In the genomic region with DNA sequence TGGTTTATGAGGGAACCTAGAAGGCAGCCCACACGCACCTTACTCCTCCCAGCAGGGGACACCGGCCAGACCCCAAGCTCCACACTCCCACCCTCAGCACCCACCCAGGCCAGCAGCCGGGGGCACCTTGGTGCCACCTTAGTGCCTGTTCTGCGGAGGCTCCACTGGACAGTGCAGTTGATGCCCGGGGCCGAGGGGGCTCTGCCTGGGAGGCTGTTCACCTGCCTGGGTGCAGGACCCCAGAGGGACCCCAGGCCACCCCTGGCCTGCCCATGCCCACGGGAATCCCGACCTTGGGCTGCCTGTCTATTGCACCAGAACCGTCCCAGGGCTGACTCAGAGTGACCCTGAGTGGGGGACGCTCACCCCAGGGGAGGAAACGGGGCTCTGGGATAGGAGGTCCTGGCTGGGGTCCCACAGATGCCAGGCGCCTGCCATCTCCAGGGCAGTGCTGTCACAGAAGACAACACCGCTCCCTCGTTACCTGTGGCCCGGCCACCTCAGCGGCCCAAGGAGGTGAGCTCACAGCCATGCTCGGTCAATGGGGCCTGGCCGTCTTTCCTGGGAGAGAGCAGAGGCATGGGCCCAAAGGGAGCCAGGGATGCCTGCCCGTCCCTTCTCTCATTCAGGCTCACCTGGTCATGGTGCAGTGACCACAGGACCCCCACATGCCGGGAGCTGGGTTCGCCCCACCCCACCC, we compare ENCODE assay signal across 18 cellular contexts.
"Had no signal": no experiment of that assay in that cellular context is flagged by ENCODE, and none has a peak within 500 bp of the region (broad histone marks: within the 10 kb centered on the region; RNA-seq: fewer than 3 reads in every experiment).

No MANE protein-coding gene starts in this region.

- H3K4me3 Mint-ChIP-seq: activated CD4-positive, alpha-beta memory T cell treated with anti-CD3 and anti-CD28 coated beads for 36 hours; activated CD8-positive, alpha-beta memory T cell treated with anti-CD3 and anti-CD28 coated beads, Interleukin-2, amount 10 ng/mL, durations not matched to agents 7 days and 5 days; activated naive CD4-positive, alpha-beta T cell treated with anti-CD3 and anti-CD28 coated beads, Interleukin-2, amount 10 ng/mL, durations not matched to agents 7 days and 5 days; endodermal cell; natural killer cell; stimulated activated naive CD8-positive, alpha-beta T cell treated with anti-CD3 and anti-CD28 coated beads, Interleukin-15, Interleukin-2, amounts not matched to agents 100 ng/mL and 50 ng/mL, for 24 hours had no signal

- DNase-seq: activated CD4-positive, alpha-beta memory T cell treated with anti-CD3 and anti-CD28 coated beads for 36 hours; activated CD8-positive, alpha-beta memory T cell treated with anti-CD3 and anti-CD28 coated beads, Interleukin-2, amount 10 ng/mL, durations not matched to agents 7 days and 5 days; activated naive CD4-positive, alpha-beta T cell treated with anti-CD3 and anti-CD28 coated beads, Interleukin-2, amount 10 ng/mL, durations not matched to agents 7 days and 5 days; activated T-cell treated with anti-CD3 and anti-CD28 coated beads, Interleukin-2, amount 50 U/mL, for 1 hour; endodermal cell; natural killer cell; nucleus accumbens; T-helper 1 cell had no signal

- H3K4me3 ChIP-seq: gastrocnemius medialis, heart left ventricle, mucosa of descending colon, skin epidermis, thoracic aorta had no signal

- H3K36me3 ChIP-seq: gastrocnemius medialis, heart left ventricle, thoracic aorta had no signal

- H3K4me1 Mint-ChIP-seq: activated CD8-positive, alpha-beta memory T cell treated with anti-CD3 and anti-CD28 coated beads, Interleukin-2, amount 10 ng/mL, durations not matched to agents 7 days and 5 days; endodermal cell; natural killer cell had no signal

- H3K4me2 ChIP-seq: SK-N-SH had no signal

- H3K9me3 ChIP-seq: gastrocnemius medialis, heart left ventricle, mucosa of descending colon, SK-N-SH, thoracic aorta had no signal

- H3K9me3 Mint-ChIP-seq: activated CD4-positive, alpha-beta memory T cell treated with anti-CD3 and anti-CD28 coated beads for 36 hours; activated naive CD4-positive, alpha-beta T cell treated with anti-CD3 and anti-CD28 coated beads, Interleukin-2, amount 10 ng/mL, durations not matched to agents 7 days and 5 days; activated T-helper 2 cell treated with anti-CD3 and anti-CD28 coated beads, Interferon-gamma antibody, Interleukin-2, Interleukin-4, amounts not matched to agents 10 μg/mL and 5 μg/mL and 100 μg/mL, durations not matched to agents 14 hours and 24 hours and 36 hours; endodermal cell; natural killer cell; stimulated activated naive CD8-positive, alpha-beta T cell treated with anti-CD3 and anti-CD28 coated beads, Interleukin-15, Interleukin-2, amounts not matched to agents 100 ng/mL and 50 ng/mL, for 24 hours had no signal

- H3K27me3 Mint-ChIP-seq: activated CD4-positive, alpha-beta memory T cell treated with anti-CD3 and anti-CD28 coated beads for 36 hours; activated CD8-positive, alpha-beta memory T cell treated with anti-CD3 and anti-CD28 coated beads, Interleukin-2, amount 10 ng/mL, durations not matched to agents 7 days and 5 days; stimulated activated naive CD8-positive, alpha-beta T cell treated with anti-CD3 and anti-CD28 coated beads, Interleukin-15, Interleukin-2, amounts not matched to agents 100 ng/mL and 50 ng/mL, for 24 hours had no signal

- ATAC-seq: activated CD8-positive, alpha-beta memory T cell treated with anti-CD3 and anti-CD28 coated beads, Interleukin-2, amount 10 ng/mL, durations not matched to agents 7 days and 5 days; natural killer cell had no signal

- H3K36me3 Mint-ChIP-seq: activated CD4-positive, alpha-beta memory T cell treated with anti-CD3 and anti-CD28 coated beads for 36 hours; activated CD8-positive, alpha-beta memory T cell treated with anti-CD3 and anti-CD28 coated beads, Interleukin-2, amount 10 ng/mL, durations not matched to agents 7 days and 5 days; activated naive CD4-positive, alpha-beta T cell treated with anti-CD3 and anti-CD28 coated beads, Interleukin-2, amount 10 ng/mL, durations not matched to agents 7 days and 5 days; natural killer cell had no signal

- H3K9ac ChIP-seq: SK-N-SH had no signal

- H3K27ac ChIP-seq: thoracic aorta had no signal

- H3K27ac Mint-ChIP-seq: activated CD4-positive, alpha-beta memory T cell treated with anti-CD3 and anti-CD28 coated beads for 36 hours; activated CD8-positive, alpha-beta memory T cell treated with anti-CD3 and anti-CD28 coated beads, Interleukin-2, amount 10 ng/mL, durations not matched to agents 7 days and 5 days; activated T-helper 2 cell treated with anti-CD3 and anti-CD28 coated beads, Interferon-gamma antibody, Interleukin-2, Interleukin-4, amounts not matched to agents 10 μg/mL and 5 μg/mL and 100 μg/mL, durations not matched to agents 14 hours and 24 hours and 36 hours; endodermal cell; natural killer cell; stimulated activated naive CD8-positive, alpha-beta T cell treated with anti-CD3 and anti-CD28 coated beads, Interleukin-15, Interleukin-2, amounts not matched to agents 100 ng/mL and 50 ng/mL, for 24 hours had no signal

- FAIRE-seq: astrocyte, bronchial epithelial cell had no signal
